In the genomic region with DNA sequence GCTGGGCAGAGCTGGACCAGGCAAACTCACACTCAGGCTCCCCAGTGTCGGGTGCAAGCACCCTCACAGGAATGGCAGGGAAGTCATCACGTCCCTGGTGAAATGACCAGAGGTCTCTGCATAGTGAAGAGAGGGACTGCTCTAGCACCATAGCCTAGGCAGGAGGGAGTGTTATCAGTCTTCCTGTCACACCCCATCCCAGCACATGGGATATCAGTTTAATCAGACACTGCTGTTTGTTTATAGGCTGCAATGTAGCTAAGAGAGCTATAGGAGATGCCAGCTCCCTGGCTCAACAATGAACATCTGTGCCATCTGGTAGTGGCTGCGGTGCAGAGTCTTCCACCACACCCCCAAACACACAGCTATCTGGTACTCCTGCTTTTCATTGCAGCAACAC, we compare ENCODE assay signal across 22 cellular contexts.
DNase-seq lines count a peak whose midpoint lies in the region; ATAC-seq, FAIRE-seq and TF ChIP-seq lines count a peak whose summit lies in the region.
"Had no signal": no experiment of that assay in that cellular context is flagged by ENCODE, and none has a peak within 500 bp of the region (broad histone marks: within the 10 kb centered on the region; RNA-seq: fewer than 3 reads in every experiment).

No MANE protein-coding gene starts in this region.

- TF ChIP-seq CTCF in H1 (IDR thresholded peaks at IDR 0.05; ENCODE audit: control extremely low read depth in 1 of 3, insufficient read depth in 1 of 3, low read depth in 1 of 3, low read length in 3 of 3) (no peak), dorsolateral prefrontal cortex (IDR thresholded peaks at IDR 0.05 in 54 of 56, conservative IDR thresholded peaks at IDR 0.05 in 2 of 56; ENCODE audit: low read depth in 1 of 56, partially characterized antibody in 56 of 56) (no peak)

- no peak for TF ChIP-seq POLR2A in H1 (IDR thresholded peaks at IDR 0.05; ENCODE audit: control extremely low read depth in 1 of 2, low read depth in 2 of 2, low read length in 2 of 2)

- no peaks in the 10 kb centered on the region for H3K36me3 ChIP-seq in H1 (ENCODE audit: control insufficient read depth in 2 of 4, insufficient read depth in 4 of 4, low read length in 3 of 4)
- H3K36me3 ChIP-seq: Peyer's patch, SJSA1 had no signal

- no peak overlapping the region for H4K5ac ChIP-seq in H1 (ENCODE audit: insufficient read length, low read depth, low read length)

- no peaks in the 10 kb centered on the region for H3K9me3 ChIP-seq in H1 (ENCODE audit: insufficient read depth in 2 of 2, low read depth in 1 of 2, low read length in 1 of 2)
- H3K9me3 ChIP-seq: Caco-2, Peyer's patch, SJSA1 had no signal

- H2BK20ac ChIP-seq in H1 (ENCODE audit: low read length): peak overlapping the region; percentile 80; the same call in 1 of the 2 replicates

- no peak overlapping the region for H3K23ac ChIP-seq in H1 (ENCODE audit: insufficient read length)

- H3K4me3 ChIP-seq in H1 (ENCODE audit: extremely low read depth in 1 of 4, insufficient read depth in 2 of 4, low read depth in 3 of 4, low read length in 4 of 4): no peak overlapping the region
- no peak overlapping the region for H3K4me3 ChIP-seq in dorsolateral prefrontal cortex
- H3K4me3 ChIP-seq: GM12878, GM23248, Peyer's patch, SJSA1 had no signal

- DNase-seq in NCI-H82 (lab: John Stamatoyannopoulos, UW) (peak; percentile 3), NCI-H82 treated with DMSO at 0.1 percent for 48 hours (lab: John Stamatoyannopoulos, UW; ENCODE audit: unreplicated experiment) (no peak), NCI-H2171 treated with DMSO at 0.1 percent for 48 hours (lab: John Stamatoyannopoulos, UW) (peak; percentile 71), H1 (ENCODE audit: low read depth in 1 of 2, low spot score in 2 of 2) (no peak), dorsolateral prefrontal cortex (no peak), NCI-H345 (lab: John Stamatoyannopoulos, UW) (no peak), islet precursor cell (no peak)
- DNase-seq: Caco-2; CD4-positive, alpha-beta T cell; GF-D8; GM23248; IMR-90; NCI-H1105; NCI-H226; NCI-H524 treated with DMSO at 0.1 percent for 48 hours; Peyer's patch had no signal

- no peak overlapping the region for H3K18ac ChIP-seq in H1 (ENCODE audit: extremely low read depth, low read length)

- H3K56ac ChIP-seq in H1 (replicated peaks; ENCODE audit: insufficient read length, low read depth, low read length): no peak overlapping the region

- H2BK12ac ChIP-seq in H1 (ENCODE audit: low read depth, low read length): no peak overlapping the region

- no peaks in the 10 kb centered on the region for H3K79me1 ChIP-seq in H1 (ENCODE audit: low read depth, low read length)

- H4K20me1 ChIP-seq in H1 (replicated peaks in 1 of 2; ENCODE audit: control insufficient read depth in 1 of 2, insufficient read depth in 2 of 2, low read length in 2 of 2): no peaks in the 10 kb centered on the region

- no peak for ATAC-seq in HG02798 (IDR thresholded peaks at IDR 0.05; ENCODE audit: poor library complexity, unreplicated experiment)
- ATAC-seq: GM12878, HCT116 had no signal

- WGBS in H1 (ENCODE audit: extremely low coverage in 1 of 2, insufficient coverage in 1 of 2, insufficient read length in 1 of 2, insufficient replicate concordance in 2 of 2, low coverage in 1 of 2, low lambda C conversion rate in 2 of 2, missing lambda C conversion rate in 1 of 2), 2 experiments: 100% methylated on average over 3 of the region's 3 CpGs; no CpG with 5 or more reads in 1 of the 2 experiments

- H2BK120ac ChIP-seq in H1 (replicated peaks; ENCODE audit: low read depth, low read length): no peak overlapping the region

- H3K4ac ChIP-seq in H1 (replicated peaks; ENCODE audit: insufficient read length, low read depth, low read length): no peak overlapping the region

- POLR2A ChIA-PET in H1 (lab: Charles Lee; ENCODE audit: partially characterized antibody): no interaction called here

- H4K91ac ChIP-seq in H1 (replicated peaks; ENCODE audit: insufficient read length, low read length): no peak overlapping the region

- H2BK15ac ChIP-seq in H1 (ENCODE audit: low read length): no peak overlapping the region

- CTCF ChIA-PET in H1 (lab: Charles Lee; ENCODE audit: partially characterized antibody): interaction anchor here (1.5 kb wide), 1 partner anchor 316 kb away, joined by 3 read pairs; no protein-coding TSS in a partner anchor

- H3K4me1 ChIP-seq in H1 (replicated peaks in 1 of 4; ENCODE audit: control insufficient read depth in 3 of 4, insufficient read depth in 4 of 4, low read length in 3 of 4): peaks cover 0 to 2% (median 0%) of the 10 kb centered on the region in 4 experiments; a peak in 2 of 7 replicates
- H3K4me1 ChIP-seq: Caco-2, Peyer's patch, SJSA1 had no signal

- FAIRE-seq in H1 (lab: Jason Lieb, UNC): no peak
- FAIRE-seq: GM12878, HTR-8/SVneo had no signal

- no peaks in the 10 kb centered on the region for H3K79me2 ChIP-seq in H1 (ENCODE audit: control insufficient read depth in 1 of 2, insufficient read depth in 2 of 2, low read length in 2 of 2)

- H2BK5ac ChIP-seq in H1 (ENCODE audit: low read depth, low read length): peak overlapping the region; percentile 52; the same call in 1 of the 2 replicates

- intact Hi-C loops in dorsolateral prefrontal cortex (cut with DNase I): no loop called here

- H3K14ac ChIP-seq in H1 (ENCODE audit: insufficient read length): no peak overlapping the region

- H2AFZ ChIP-seq in H1 (ENCODE audit: low read length): no peak overlapping the region

- H3K27ac ChIP-seq in H1 (ENCODE audit: low read depth, low read length): no peak overlapping the region
- no peak overlapping the region for H3K27ac ChIP-seq in dorsolateral prefrontal cortex
- H3K27ac ChIP-seq: 22Rv1, GM23248, Peyer's patch, SJSA1 had no signal

- H2AK5ac ChIP-seq in H1 (ENCODE audit: low read depth, low read length): no peak overlapping the region

- no peak overlapping the region for H3K4me2 ChIP-seq in H1 (ENCODE audit: insufficient read depth in 1 of 2, low read depth in 2 of 2, low read length in 2 of 2)

- H3K27me3 ChIP-seq in H1 (replicated peaks in 1 of 4; ENCODE audit: control insufficient read depth in 3 of 4, extremely low read depth in 1 of 4, insufficient read depth in 3 of 4, low read length in 3 of 4): no peaks in the 10 kb centered on the region
- H3K27me3 ChIP-seq in dorsolateral prefrontal cortex: peaks cover 0 to 4% (median 0%) of the 10 kb centered on the region in 45 donors
- H3K27me3 ChIP-seq: Peyer's patch, SJSA1 had no signal

- no peaks in the 10 kb centered on the region for H3K23me2 ChIP-seq in H1 (ENCODE audit: low read depth, low read length)

- no peak overlapping the region for H4K8ac ChIP-seq in H1 (ENCODE audit: extremely low read depth, insufficient read depth, low read length)

- TF ChIP-seq RAD21 in H1 (IDR thresholded peaks at IDR 0.05 in 1 of 2, conservative IDR thresholded peaks at IDR 0.05 in 1 of 2; ENCODE audit: low read depth in 2 of 2, low read length in 2 of 2): no peak

- H3K9ac ChIP-seq in H1 (replicated peaks in 1 of 4; ENCODE audit: extremely low read depth in 1 of 4, low read depth in 3 of 4, low read length in 3 of 4): no peak overlapping the region
- H3K9ac ChIP-seq: GM23248 had no signal

- no peak for TF ChIP-seq EP300 in H1 (IDR thresholded peaks at IDR 0.05; ENCODE audit: borderline replicate concordance in 1 of 2, low read depth in 2 of 2, low read length in 2 of 2)

TF ChIP-seq in H1, 55 proteins besides CTCF, POLR2A, EP300 and RAD21:
- no peak for TF ChIP-seq PHF8 (conservative IDR thresholded peaks at IDR 0.05; ENCODE audit: low read depth, low read length)
- no peak for TF ChIP-seq BACH1 (IDR thresholded peaks at IDR 0.05; ENCODE audit: low read length)
- TF ChIP-seq, protein P1, sequence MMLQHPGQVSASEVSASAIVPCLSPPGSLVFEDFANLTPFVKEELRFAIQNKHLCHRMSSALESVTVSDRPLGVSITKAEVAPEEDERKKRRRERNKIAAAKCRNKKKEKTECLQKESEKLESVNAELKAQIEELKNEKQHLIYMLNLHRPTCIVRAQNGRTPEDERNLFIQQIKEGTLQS (IDR thresholded peaks at IDR 0.05; ENCODE audit: insufficient read depth, low read depth, low read length): no peak
- no peak for TF ChIP-seq SP2 (IDR thresholded peaks at IDR 0.05; ENCODE audit: low read length)
- no peak for TF ChIP-seq JUN (IDR thresholded peaks at IDR 0.05; ENCODE audit: low read depth, low read length)

Comparison
In these comparisons a context has a peak if more than half of its experiments do, and no peak if none do; other contexts are left out.
1. DNase-seq: peak in NCI-H82 (single experiment) and NCI-H2171 treated with DMSO at 0.1 percent for 48 hours (single experiment); none in NCI-H82 treated with DMSO at 0.1 percent for 48 hours (single experiment), H1 (0 of 2), dorsolateral prefrontal cortex (0 of 10), NCI-H345 (single experiment) and islet precursor cell (single experiment).